In genomic region chr10:32962541-32962940, GRCh38 we compare ENCODE assay signal across 15 cellular contexts. TPM values are rescaled to one million over a fixed set of nuclear protein-coding genes. Genes with fewer than 3 reads are reported as not detected.
DNase-seq lines count a peak whose midpoint lies in the region; ATAC-seq and TF ChIP-seq lines count a peak whose summit lies in the region.
"Had no signal": no experiment of that assay in that cellular context is flagged by ENCODE, and none has a peak within 500 bp of the region (broad histone marks: within the 10 kb centered on the region; RNA-seq: fewer than 3 reads in every experiment).

No MANE protein-coding gene starts in this region.

- TF ChIP-seq CTCF in RWPE2 (IDR thresholded peaks at IDR 0.05; ENCODE audit: poor library complexity, severe bottlenecking) (no peak), fibroblast of pulmonary artery (IDR thresholded peaks at IDR 0.05; ENCODE audit: low read length, missing control alignments) (no peak)

- no peak overlapping the region for H3K4me3 ChIP-seq in RWPE2 (ENCODE audit: severe bottlenecking)
- peak overlapping the region; percentile 15 for H3K4me3 ChIP-seq in fibroblast of pulmonary artery (replicated peaks; ENCODE audit: low read depth, low read length)
- peak overlapping the region; percentile 22 for H3K4me3 ChIP-seq in skeletal muscle satellite cell (ENCODE audit: low read length)

- H3K36me3 ChIP-seq in ES-I3 (ENCODE audit: insufficient read depth, low read length) (no peaks in the 10 kb centered on the region), RWPE2 (ENCODE audit: low read depth) (no peaks in the 10 kb centered on the region), skeletal muscle satellite cell (ENCODE audit: insufficient read depth, low read length) (no peaks in the 10 kb centered on the region)

- H3K9me3 ChIP-seq in ES-I3 (ENCODE audit: control insufficient read depth, insufficient read depth, low read length) (no peaks in the 10 kb centered on the region), RWPE2 (ENCODE audit: severe bottlenecking) (no peaks in the 10 kb centered on the region), skeletal muscle satellite cell (replicated peaks; ENCODE audit: low read length) (no peaks in the 10 kb centered on the region)

- H3K27ac ChIP-seq in RWPE2 (ENCODE audit: poor library complexity, severe bottlenecking) = peak overlapping the region; percentile 95

- H3K36me3 Mint-ChIP-seq in activated naive CD4-positive, alpha-beta T cell treated with anti-CD3 and anti-CD28 coated beads, Interleukin-2, amount 50 U/mL, for 72 hours = no peaks in the 10 kb centered on the region
- H3K36me3 Mint-ChIP-seq: naive B cell had no signal

- peak overlapping the region; percentile 66 for H3K4me2 ChIP-seq in skeletal muscle satellite cell (ENCODE audit: low read length)

- peak overlapping the region; percentile 37; the same call in 1 of the 2 replicates for H3K9ac ChIP-seq in ES-I3 (ENCODE audit: low read depth, low read length)
- H3K9ac ChIP-seq in skeletal muscle satellite cell (ENCODE audit: low read depth, low read length) = peak overlapping the region; percentile 71

- peaks cover 30% of the 10 kb centered on the region for H3K4me1 ChIP-seq in ES-I3 (ENCODE audit: insufficient read depth, low read length)
- peaks cover 32% of the 10 kb centered on the region for H3K4me1 ChIP-seq in RWPE2 (ENCODE audit: insufficient read depth, poor library complexity, severe bottlenecking)
- peaks cover 48% of the 10 kb centered on the region for H3K4me1 ChIP-seq in skeletal muscle satellite cell (ENCODE audit: control insufficient read depth, insufficient read depth, low read length)

- DNase-seq in RWPE2 (ENCODE audit: low spot score) (no peak), fibroblast of pulmonary artery (ENCODE audit: low read depth) (no peak), NOMO-1 treated with dmso at 0.1 percent for 144 hours (lab: John Stamatoyannopoulos, UW; ENCODE audit: unreplicated experiment) (no peak), NCI-H510A treated with DMSO at 0.1 percent for 48 hours (lab: John Stamatoyannopoulos, UW) (no peak)
- no peak for DNase-seq in activated naive CD4-positive, alpha-beta T cell treated with anti-CD3 and anti-CD28 coated beads, Interleukin-2, amount 50 U/mL, for 72 hours (ENCODE audit: low spot score in 2 of 2)
- DNase-seq: C1 segment of cervical spinal cord; hippocampal formation; naive B cell; NCI-H345; SHP77 treated with DMSO at 0.1 percent for 48 hours; stimulated activated naive B cell treated with anti-CD40 and anti-IgM and Interleukin-4, amounts not matched to agents 10 μg/mL and 1 μg/mL and 100 μg/mL, for 72 hours had no signal

- ATAC-seq in RWPE2 (ENCODE audit: low read depth) = no peak
- ATAC-seq in activated naive CD4-positive, alpha-beta T cell treated with anti-CD3 and anti-CD28 coated beads, Interleukin-2, amount 50 U/mL, for 72 hours = no peak
- ATAC-seq in GM19324 (IDR thresholded peaks at IDR 0.05; ENCODE audit: low FRiP score, unreplicated experiment) = no peak
- ATAC-seq: activated CD4-positive, CD25-positive, alpha-beta regulatory T cell treated with anti-CD3 and anti-CD28 coated beads, Interleukin-2, amount 50 U/mL, for 24 hours; stimulated activated naive B cell treated with anti-CD40 and anti-IgM and Interleukin-4, amounts not matched to agents 10 μg/mL and 1 μg/mL and 100 μg/mL, for 72 hours had no signal

- H3K9me3 Mint-ChIP-seq in activated naive CD4-positive, alpha-beta T cell treated with anti-CD3 and anti-CD28 coated beads, Interleukin-2, amount 50 U/mL, for 72 hours = peaks cover 0 to 7% of the 10 kb centered on the region in 2 donors
- H3K9me3 Mint-ChIP-seq: stimulated activated naive B cell treated with anti-CD40 and anti-IgM and Interleukin-4, amounts not matched to agents 10 μg/mL and 1 μg/mL and 100 μg/mL, for 72 hours had no signal

- H3K27ac Mint-ChIP-seq in activated naive CD4-positive, alpha-beta T cell treated with anti-CD3 and anti-CD28 coated beads, Interleukin-2, amount 50 U/mL, for 72 hours = no peak overlapping the region

- H3K27me3 ChIP-seq in RWPE2 (ENCODE audit: insufficient read depth, poor library complexity, severe bottlenecking) (no peaks in the 10 kb centered on the region), skeletal muscle satellite cell (ENCODE audit: control insufficient read depth, insufficient read depth, low read length) (no peaks in the 10 kb centered on the region)

RNA-seq across cellular contexts. Expression of gene ITGB1, which starts 4.5 kb away (rescaled TPM):
- 1,153 and 1,263 TPM in 2 replicates for total RNA-seq in skeletal muscle satellite cell (2012; rRNA removed)
- 10 to 100 TPM; 37.4 to 74.7 TPM for total RNA-seq in activated naive CD4-positive, alpha-beta T cell treated with anti-CD3 and anti-CD28 coated beads, Interleukin-2, amount 50 U/mL, for 72 hours
